Comparison of ENCODE assay signal across 12 cellular contexts in the genomic region with DNA sequence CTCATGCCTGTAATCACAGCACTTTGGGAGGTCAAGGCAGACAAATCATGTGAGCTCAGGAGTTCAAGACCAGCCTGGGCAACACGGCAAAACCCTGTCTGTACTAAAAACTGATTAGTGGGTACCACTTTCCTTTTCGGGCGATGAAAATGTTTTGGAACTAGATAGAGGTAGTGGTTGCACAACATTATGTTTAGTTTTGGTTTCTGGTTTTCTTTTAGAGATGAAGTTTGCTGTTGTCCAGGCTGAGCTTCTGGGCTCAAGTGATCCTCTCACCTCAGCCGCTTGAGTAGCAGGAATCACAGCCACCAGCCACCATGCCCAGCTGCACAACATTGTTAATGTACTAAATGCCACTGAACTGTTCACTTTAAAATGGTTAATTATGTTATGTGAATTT. TPM values are rescaled to one million over a fixed set of nuclear protein-coding genes. Genes with fewer than 3 reads are reported as not detected.
DNase-seq lines count a peak whose midpoint lies in the region; ATAC-seq lines count a peak whose summit lies in the region.
"Had no signal": no experiment of that assay in that cellular context is flagged by ENCODE, and none has a peak within 500 bp of the region (broad histone marks: within the 10 kb centered on the region; RNA-seq: fewer than 3 reads in every experiment).

No MANE protein-coding gene starts in this region.

- peaks cover 20% of the 10 kb centered on the region for H3K4me1 Mint-ChIP-seq in activated T-cell treated with anti-CD3 and anti-CD28 coated beads, Interleukin-2, amount 50 U/mL, for 72 hours (ENCODE audit: low read depth)
- H3K4me1 Mint-ChIP-seq in activated T-helper 1 cell treated with anti-CD3 and anti-CD28 coated beads, Interleukin-12 subunit alpha, Interleukin-12 subunit beta, Interleukin-2, Interleukin-4 antibody, amounts not matched to agents 30 ng/mL and 10 ng/mL and 1 ng/mL, durations not matched to agents 14 hours and 24 hours and 36 hours (ENCODE audit: low read depth): peaks cover 38% of the 10 kb centered on the region
- peaks cover 50% of the 10 kb centered on the region for H3K4me1 Mint-ChIP-seq in stimulated activated naive CD8-positive, alpha-beta T cell treated with anti-CD3 and anti-CD28 coated beads, Interleukin-15, amount 100 ng/mL, for 72 hours

- peaks cover 10 to 24% of the 10 kb centered on the region in 2 donors for H3K36me3 Mint-ChIP-seq in activated T-cell treated with anti-CD3 and anti-CD28 coated beads, Interleukin-2, amount 50 U/mL, for 72 hours (ENCODE audit: insufficient read depth in 2 of 2)
- peaks cover 46% of the 10 kb centered on the region for H3K36me3 Mint-ChIP-seq in activated T-helper 1 cell treated with anti-CD3 and anti-CD28 coated beads, Interleukin-12 subunit alpha, Interleukin-12 subunit beta, Interleukin-2, Interleukin-4 antibody, amounts not matched to agents 30 ng/mL and 10 ng/mL and 1 ng/mL, durations not matched to agents 14 hours and 24 hours and 36 hours (ENCODE audit: low read depth)

- H3K27me3 Mint-ChIP-seq in activated T-cell treated with anti-CD3 and anti-CD28 coated beads, Interleukin-2, amount 50 U/mL, for 72 hours (ENCODE audit: low read depth): no peaks in the 10 kb centered on the region
- no peaks in the 10 kb centered on the region for H3K27me3 Mint-ChIP-seq in activated T-helper 1 cell treated with anti-CD3 and anti-CD28 coated beads, Interleukin-12 subunit alpha, Interleukin-12 subunit beta, Interleukin-2, Interleukin-4 antibody, amounts not matched to agents 30 ng/mL and 10 ng/mL and 1 ng/mL, durations not matched to agents 14 hours and 24 hours and 36 hours (ENCODE audit: insufficient read depth)
- H3K27me3 Mint-ChIP-seq in stimulated activated naive CD8-positive, alpha-beta T cell treated with anti-CD3 and anti-CD28 coated beads, Interleukin-15, amount 100 ng/mL, for 72 hours: no peaks in the 10 kb centered on the region

- peak overlapping the region in 1 of 2 donors; percentile 38 for H3K4me3 Mint-ChIP-seq in activated T-cell treated with anti-CD3 and anti-CD28 coated beads, Interleukin-2, amount 50 U/mL, for 72 hours
- no peak overlapping the region for H3K4me3 Mint-ChIP-seq in activated T-helper 1 cell treated with anti-CD3 and anti-CD28 coated beads, Interleukin-12 subunit alpha, Interleukin-12 subunit beta, Interleukin-2, Interleukin-4 antibody, amounts not matched to agents 30 ng/mL and 10 ng/mL and 1 ng/mL, durations not matched to agents 14 hours and 24 hours and 36 hours
- peak overlapping the region; percentile 3 to 35 for H3K4me3 Mint-ChIP-seq in stimulated activated naive CD8-positive, alpha-beta T cell treated with anti-CD3 and anti-CD28 coated beads, Interleukin-15, amount 100 ng/mL, for 72 hours
- H3K4me3 Mint-ChIP-seq: activated T-cell treated with anti-CD3 and anti-CD28 coated beads, Interleukin-2, amount 50 U/mL, for 4 hours had no signal

- no peak for ATAC-seq in activated T-cell treated with anti-CD3 and anti-CD28 coated beads, Interleukin-2, amount 50 U/mL, for 72 hours (replicated peaks in 1 of 2)
- ATAC-seq in HG03097 (IDR thresholded peaks at IDR 0.05; ENCODE audit: low FRiP score, unreplicated experiment): peak; percentile 47
- ATAC-seq in stimulated activated naive CD8-positive, alpha-beta T cell treated with anti-CD3 and anti-CD28 coated beads, Interleukin-15, amount 100 ng/mL, for 72 hours: peak; percentile 29

- peaks cover 0 to 4% of the 10 kb centered on the region in 2 donors for H3K9me3 Mint-ChIP-seq in activated T-cell treated with anti-CD3 and anti-CD28 coated beads, Interleukin-2, amount 50 U/mL, for 72 hours
- H3K9me3 Mint-ChIP-seq in activated T-helper 1 cell treated with anti-CD3 and anti-CD28 coated beads, Interleukin-12 subunit alpha, Interleukin-12 subunit beta, Interleukin-2, Interleukin-4 antibody, amounts not matched to agents 30 ng/mL and 10 ng/mL and 1 ng/mL, durations not matched to agents 14 hours and 24 hours and 36 hours: peaks cover 23% of the 10 kb centered on the region
- peaks cover 8 to 15% of the 10 kb centered on the region in 2 donors for H3K9me3 Mint-ChIP-seq in stimulated activated naive CD8-positive, alpha-beta T cell treated with anti-CD3 and anti-CD28 coated beads, Interleukin-15, amount 100 ng/mL, for 72 hours

- peak overlapping the region; percentile 61 for H3K27ac Mint-ChIP-seq in activated T-cell treated with anti-CD3 and anti-CD28 coated beads, Interleukin-2, amount 50 U/mL, for 72 hours
- H3K27ac Mint-ChIP-seq in activated T-helper 1 cell treated with anti-CD3 and anti-CD28 coated beads, Interleukin-12 subunit alpha, Interleukin-12 subunit beta, Interleukin-2, Interleukin-4 antibody, amounts not matched to agents 30 ng/mL and 10 ng/mL and 1 ng/mL, durations not matched to agents 14 hours and 24 hours and 36 hours: peak overlapping the region; percentile 25
- H3K27ac Mint-ChIP-seq in stimulated activated naive CD8-positive, alpha-beta T cell treated with anti-CD3 and anti-CD28 coated beads, Interleukin-15, amount 100 ng/mL, for 72 hours: no peak overlapping the region

- intact Hi-C loops in activated T-helper 1 cell treated with anti-CD3 and anti-CD28 coated beads, Interleukin-12 subunit alpha, Interleukin-12 subunit beta, Interleukin-2, Interleukin-4 antibody, amounts not matched to agents 30 ng/mL and 10 ng/mL and 1 ng/mL, durations not matched to agents 14 hours and 24 hours and 36 hours (cut with micrococcal nuclease): no loop called here

- DNase-seq in activated T-cell treated with anti-CD3 and anti-CD28 coated beads, Interleukin-2, amount 50 U/mL, for 72 hours: no peak
- no peak for DNase-seq in activated T-cell treated with anti-CD3 and anti-CD28 coated beads, Interleukin-2, amount 50 U/mL, for 1 hour
- DNase-seq in activated T-helper 1 cell treated with anti-CD3 and anti-CD28 coated beads, Interleukin-12 subunit alpha, Interleukin-12 subunit beta, Interleukin-2, Interleukin-4 antibody, amounts not matched to agents 30 ng/mL and 10 ng/mL and 1 ng/mL, durations not matched to agents 14 hours and 24 hours and 36 hours (ENCODE audit: low spot score): no peak
- DNase-seq in stimulated activated naive CD8-positive, alpha-beta T cell treated with anti-CD3 and anti-CD28 coated beads, Interleukin-15, amount 100 ng/mL, for 72 hours: no peak
- no peak for DNase-seq in KG1 (lab: John Stamatoyannopoulos, UW)
- DNase-seq in NCI-H82 treated with DMSO at 0.1 percent for 48 hours (lab: John Stamatoyannopoulos, UW; ENCODE audit: unreplicated experiment): no peak
- no peak for DNase-seq in germinal center (ENCODE audit: low spot score)
- DNase-seq: ACHN, NCI-H1092, tibial artery had no signal

RNA-seq across cellular contexts. Expression of a gene that starts 27.6 kb away (rescaled TPM):
- total RNA-seq in activated T-cell treated with anti-CD3 and anti-CD28 coated beads, Interleukin-2, amount 50 U/mL, for 72 hours: 100 to 1,000 TPM; 134 to 137 TPM
- 89.2 and 94.0 TPM in 2 replicates for total RNA-seq in activated T-helper 1 cell treated with anti-CD3 and anti-CD28 coated beads, Interleukin-12 subunit alpha, Interleukin-12 subunit beta, Interleukin-2, Interleukin-4 antibody, amounts not matched to agents 30 ng/mL and 10 ng/mL and 1 ng/mL, durations not matched to agents 14 hours and 24 hours and 36 hours

Comparison
In these comparisons a context has a peak if more than half of its experiments do, and no peak if none do; other contexts are left out.
1. ATAC-seq: peak in HG03097 (single experiment) and stimulated activated naive CD8-positive, alpha-beta T cell treated with anti-CD3 and anti-CD28 coated beads, Interleukin-15, amount 100 ng/mL, for 72 hours (single experiment); none in activated T-cell treated with anti-CD3 and anti-CD28 coated beads, Interleukin-2, amount 50 U/mL, for 72 hours (0 of 2).
2. H3K27ac Mint-ChIP-seq: peak in activated T-cell treated with anti-CD3 and anti-CD28 coated beads, Interleukin-2, amount 50 U/mL, for 72 hours (single experiment) and activated T-helper 1 cell treated with anti-CD3 and anti-CD28 coated beads, Interleukin-12 subunit alpha, Interleukin-12 subunit beta, Interleukin-2, Interleukin-4 antibody, amounts not matched to agents 30 ng/mL and 10 ng/mL and 1 ng/mL, durations not matched to agents 14 hours and 24 hours and 36 hours (single experiment); none in stimulated activated naive CD8-positive, alpha-beta T cell treated with anti-CD3 and anti-CD28 coated beads, Interleukin-15, amount 100 ng/mL, for 72 hours (0 of 2).